Comparison of ENCODE assay signal across 19 cellular contexts in the genomic region with DNA sequence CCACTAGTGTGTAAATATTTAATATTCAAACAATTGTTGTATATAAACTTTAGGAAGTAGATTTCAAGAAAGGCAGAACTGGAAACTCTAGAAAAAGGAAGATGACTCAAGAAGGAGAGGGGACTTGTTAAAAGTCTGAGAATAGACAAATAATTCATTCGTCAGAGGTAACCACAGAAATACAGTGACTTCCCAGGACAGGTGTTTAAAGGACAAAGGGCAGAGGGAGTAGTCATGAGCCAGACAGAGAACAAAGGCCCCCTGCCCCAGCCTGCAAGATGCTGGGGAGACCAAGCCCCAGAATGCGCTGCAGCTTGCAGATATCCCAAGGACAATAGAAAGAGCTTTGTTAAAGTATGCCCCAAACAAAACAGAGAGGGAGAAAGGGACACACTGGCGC.
A peak's percentile ranks its signal among the peaks of the same experiment; 100 is the strongest.
DNase-seq lines count a peak whose midpoint lies in the region; ATAC-seq and TF ChIP-seq lines count a peak whose summit lies in the region.
"Had no signal": no experiment of that assay in that cellular context is flagged by ENCODE, and none has a peak within 500 bp of the region (broad histone marks: within the 10 kb centered on the region; RNA-seq: fewer than 3 reads in every experiment).

No MANE protein-coding gene starts in this region.

- peaks cover 36% of the 10 kb centered on the region for H3K4me1 ChIP-seq in HUES6 (ENCODE audit: control insufficient read depth, insufficient read depth, low read length)
- peaks cover 8% of the 10 kb centered on the region for H3K4me1 ChIP-seq in prostate gland (replicated peaks)
- H3K4me1 ChIP-seq: testis had no signal

- no peak for TF ChIP-seq POLR2A in prostate gland (IDR thresholded peaks at IDR 0.05)

- no peak for ATAC-seq in HG02973 (IDR thresholded peaks at IDR 0.05; ENCODE audit: unreplicated experiment)
- ATAC-seq in stimulated activated naive CD8-positive, alpha-beta T cell treated with anti-CD3 and anti-CD28 coated beads, Interleukin-15, amount 100 ng/mL, for 72 hours = no peak
- ATAC-seq: GM12878 had no signal

- TF ChIP-seq CTCF in epithelial cell of esophagus (IDR thresholded peaks at IDR 0.05; ENCODE audit: insufficient read depth, low read depth, low read length, missing control alignments) (no peak), prostate gland (IDR thresholded peaks at IDR 0.05) (no peak)

- peaks cover 16% of the 10 kb centered on the region for H3K4me1 Mint-ChIP-seq in stimulated activated naive CD8-positive, alpha-beta T cell treated with anti-CD3 and anti-CD28 coated beads, Interleukin-15, amount 100 ng/mL, for 72 hours

- H3K9me3 ChIP-seq in HUES6 (ENCODE audit: control insufficient read depth, insufficient read depth, low read depth, low read length) = no peaks in the 10 kb centered on the region
- no peaks in the 10 kb centered on the region for H3K9me3 ChIP-seq in prostate gland
- H3K9me3 ChIP-seq: ovary, testis had no signal

- H3K9ac ChIP-seq in HUES6 (ENCODE audit: low read length) = no peak overlapping the region

- H3K4me3 ChIP-seq in HUES6 (ENCODE audit: low read depth, low read length) (no peak overlapping the region), epithelial cell of esophagus (ENCODE audit: low read length) (no peak overlapping the region), prostate gland (no peak overlapping the region)
- H3K4me3 ChIP-seq: GM12878, ovary, PC-9, skin epidermis, testis had no signal

- DNase-seq in NCI-H345 treated with DMSO at 0.1 percent for 48 hours (lab: John Stamatoyannopoulos, UW; ENCODE audit: unreplicated experiment) (peak; percentile 36), epithelial cell of esophagus (ENCODE audit: low read depth) (peak; percentile 5), prostate gland (ENCODE audit: low spot score) (no peak), HK-2 (ENCODE audit: unreplicated experiment) (no peak)
- no peak for DNase-seq in stimulated activated naive CD8-positive, alpha-beta T cell treated with anti-CD3 and anti-CD28 coated beads, Interleukin-15, amount 100 ng/mL, for 72 hours
- DNase-seq: activated CD4-positive, alpha-beta T cell treated with anti-CD3 and anti-CD28 coated beads for 48 hours; activated CD8-positive, alpha-beta memory T cell treated with anti-CD3 and anti-CD28 coated beads, Interleukin-2, amount 50 U/mL, for 48 hours; activated naive CD4-positive, alpha-beta T cell; AML-193; anterior cingulate cortex; foreskin melanocyte; NCI-H1436 treated with DMSO at 0.1 percent for 48 hours; ovary; testis had no signal

- H3K4me3 Mint-ChIP-seq in stimulated activated naive CD8-positive, alpha-beta T cell treated with anti-CD3 and anti-CD28 coated beads, Interleukin-15, amount 100 ng/mL, for 72 hours = no peak overlapping the region

- no peaks in the 10 kb centered on the region for H3K9me3 Mint-ChIP-seq in stimulated activated naive CD8-positive, alpha-beta T cell treated with anti-CD3 and anti-CD28 coated beads, Interleukin-15, amount 100 ng/mL, for 72 hours

- no peak overlapping the region for H3K27ac Mint-ChIP-seq in stimulated activated naive CD8-positive, alpha-beta T cell treated with anti-CD3 and anti-CD28 coated beads, Interleukin-15, amount 100 ng/mL, for 72 hours

- 48% methylated on average over 3 of the region's 3 CpGs for WGBS in prostate gland

- H3K36me3 ChIP-seq in HUES6 (ENCODE audit: control insufficient read depth, insufficient read depth, low read length) (no peaks in the 10 kb centered on the region), prostate gland (no peaks in the 10 kb centered on the region)
- H3K36me3 ChIP-seq: ovary had no signal

- peaks cover 32% of the 10 kb centered on the region for H3K27me3 Mint-ChIP-seq in stimulated activated naive CD8-positive, alpha-beta T cell treated with anti-CD3 and anti-CD28 coated beads, Interleukin-15, amount 100 ng/mL, for 72 hours

- H3K27me3 ChIP-seq in HUES6 (ENCODE audit: control insufficient read depth, insufficient read depth, low read length) (no peaks in the 10 kb centered on the region), prostate gland (replicated peaks; ENCODE audit: insufficient read depth) (no peaks in the 10 kb centered on the region)
- H3K27me3 ChIP-seq: ovary, testis had no signal

- H3K27ac ChIP-seq in HUES6 (ENCODE audit: low read depth, low read length) = peak overlapping the region; percentile 31; the same call in 1 of the 2 replicates
- H3K27ac ChIP-seq in prostate gland = peak overlapping the region; percentile 27 to 38
- H3K27ac ChIP-seq: ovary, PC-9, skin epidermis, testis had no signal

- intact Hi-C loops in prostate gland (cut with DNase I) = no loop called here

Comparison
In these comparisons a context has a peak if more than half of its experiments do, and no peak if none do; other contexts are left out.
1. DNase-seq: peak in NCI-H345 treated with DMSO at 0.1 percent for 48 hours (single experiment) and epithelial cell of esophagus (single experiment); none in prostate gland (single experiment), HK-2 (single experiment) and stimulated activated naive CD8-positive, alpha-beta T cell treated with anti-CD3 and anti-CD28 coated beads, Interleukin-15, amount 100 ng/mL, for 72 hours (0 of 2).